In genomic region chr5:119271758-119272730, GRCh38 we compare ENCODE assay signal across 13 cellular contexts.
A peak's percentile ranks its signal among the peaks of the same experiment; 100 is the strongest.
DNase-seq lines count a peak whose midpoint lies in the region; ATAC-seq, FAIRE-seq and TF ChIP-seq lines count a peak whose summit lies in the region.
"Had no signal": no experiment of that assay in that cellular context is flagged by ENCODE, and none has a peak within 500 bp of the region (broad histone marks: within the 10 kb centered on the region; RNA-seq: fewer than 3 reads in every experiment).

No MANE protein-coding gene starts in this region.

- FAIRE-seq in frontal cortex (lab: Jason Lieb, UNC) = no peak

- intact Hi-C loops in activated naive CD4-positive, alpha-beta T cell treated with anti-CD3 and anti-CD28 coated beads for 36 hours (cut with micrococcal nuclease) = no loop called here
- intact Hi-C loops in transverse colon (cut with DNase I; ENCODE audit: low total_unique reads) (loop anchor here (10.0 kb wide), 2 partner anchors 53 to 143 kb away; no protein-coding TSS in a partner anchor), testis (cut with DNase I; ENCODE audit: low total_unique reads) (no loop called here)

- H3K27ac Mint-ChIP-seq in activated naive CD4-positive, alpha-beta T cell treated with anti-CD3 and anti-CD28 coated beads for 36 hours = peak overlapping the region; percentile 97
- H3K27ac Mint-ChIP-seq: mesothelial cell of epicardium had no signal

- H3K27ac ChIP-seq in VCaP (peak overlapping the region; percentile 32; the same call in 1 of the 2 replicates), transverse colon (peak overlapping the region in 3 of 4 donors; percentile 15 to 75 (median 63)), testis (no peak overlapping the region)

- in situ Hi-C loops in transverse colon (cut with MboI; ENCODE audit: low pct_ligation_motif_present in 1 of 4, low pct_unique_long_range_greater_than_20kb in 1 of 4, low sequenced_read_pairs in 3 of 4) = loop anchor here in 2 of 4 donors (25.0 kb wide), 2 partner anchors 140 to 285 kb away; partner anchors contain the start of gene DTWD2 (in 1 of the 2)

- no peaks in the 10 kb centered on the region for H3K9me3 ChIP-seq in transverse colon
- H3K9me3 ChIP-seq in testis = no peaks in the 10 kb centered on the region
- H3K9me3 ChIP-seq: upper lobe of left lung had no signal

- H3K4me3 ChIP-seq in transverse colon = no peak overlapping the region
- H3K4me3 ChIP-seq in testis = no peak overlapping the region

- H3K36me3 ChIP-seq in transverse colon = no peaks in the 10 kb centered on the region
- H3K36me3 ChIP-seq in testis (ENCODE audit: low read depth, missing control alignments) = no peaks in the 10 kb centered on the region
- H3K36me3 ChIP-seq: upper lobe of left lung had no signal

- ATAC-seq in HG02798 (IDR thresholded peaks at IDR 0.05; ENCODE audit: poor library complexity, unreplicated experiment) = no peak
- ATAC-seq: right cardiac atrium had no signal

- no peaks in the 10 kb centered on the region for H3K27me3 ChIP-seq in transverse colon
- H3K27me3 ChIP-seq in testis = no peaks in the 10 kb centered on the region
- H3K27me3 ChIP-seq: upper lobe of left lung had no signal

- H3K4me1 ChIP-seq in transverse colon (peaks cover 6 to 44% (median 25%) of the 10 kb centered on the region in 4 donors), testis (peaks cover 4% of the 10 kb centered on the region)

- TF ChIP-seq EP300 in transverse colon (IDR thresholded peaks at IDR 0.05; ENCODE audit: low read depth) = no peak

- peaks cover 69% of the 10 kb centered on the region for H3K4me1 Mint-ChIP-seq in activated naive CD4-positive, alpha-beta T cell treated with anti-CD3 and anti-CD28 coated beads for 36 hours (ENCODE audit: low read depth)

- TF ChIP-seq CTCF in VCaP (conservative IDR thresholded peaks at IDR 0.05) = no peak
- no peak for TF ChIP-seq CTCF in transverse colon (IDR thresholded peaks at IDR 0.05)
- no peak for TF ChIP-seq CTCF in testis (IDR thresholded peaks at IDR 0.05)

- peak; percentile 39 for DNase-seq in activated naive CD4-positive, alpha-beta T cell treated with anti-CD3 and anti-CD28 coated beads for 36 hours
- DNase-seq in activated naive CD4-positive, alpha-beta T cell treated with anti-CD3 and anti-CD28 coated beads, Interleukin-2, amount 50 U/mL, for 16 hours = no peak
- DNase-seq in fibroblast of peridontal ligament (ENCODE audit: extremely low read depth) (peak; percentile 63), transverse colon (no peak), frontal cortex (ENCODE audit: low spot score in 2 of 2) (no peak), testis (no peak)
- DNase-seq: activated CD4-positive, alpha-beta T cell treated with anti-CD3 and anti-CD28 coated beads for 4 hours; MV-4-11; right cardiac atrium; upper lobe of left lung had no signal

- H3K36me3 Mint-ChIP-seq in activated naive CD4-positive, alpha-beta T cell treated with anti-CD3 and anti-CD28 coated beads for 36 hours (ENCODE audit: low read depth) = peaks cover 32% of the 10 kb centered on the region
- H3K36me3 Mint-ChIP-seq: mesothelial cell of epicardium had no signal

- no peaks in the 10 kb centered on the region for H3K27me3 Mint-ChIP-seq in activated naive CD4-positive, alpha-beta T cell treated with anti-CD3 and anti-CD28 coated beads for 36 hours (ENCODE audit: low read depth)

- no peak for TF ChIP-seq POLR2A in transverse colon (IDR thresholded peaks at IDR 0.05)
- no peak for TF ChIP-seq POLR2A in testis (IDR thresholded peaks at IDR 0.05)

- peak overlapping the region; percentile 77 for H3K4me3 Mint-ChIP-seq in activated naive CD4-positive, alpha-beta T cell treated with anti-CD3 and anti-CD28 coated beads for 36 hours
- H3K4me3 Mint-ChIP-seq: mesothelial cell of epicardium had no signal

- 89 to 100% methylated on average over 1 to 2 of the region's 2 CpGs for whole genome bisulfite sequencing in transverse colon (ENCODE audit: low coverage in 1 of 2), 2 donors
- 91 to 93% methylated on average over 2 of the region's 2 CpGs for WGBS in testis, 2 donors

- H3K9me3 Mint-ChIP-seq in activated naive CD4-positive, alpha-beta T cell treated with anti-CD3 and anti-CD28 coated beads for 36 hours = no peaks in the 10 kb centered on the region
- H3K9me3 Mint-ChIP-seq: mesothelial cell of epicardium had no signal

- CTCF ChIA-PET in activated naive CD4-positive, alpha-beta T cell treated with anti-CD3 and anti-CD28 coated beads for 36 hours (lab: Charles Lee) = interaction anchor here (0.6 to 4.1 kb wide), 12 partner anchors 12 to 284 kb away, joined by 3 to 19 read pairs (median 5); partner anchors contain the start of gene DTWD2

Comparison
In these comparisons a context has a peak if more than half of its experiments do, and no peak if none do; other contexts are left out.
1. DNase-seq: peak in activated naive CD4-positive, alpha-beta T cell treated with anti-CD3 and anti-CD28 coated beads for 36 hours (single experiment) and fibroblast of peridontal ligament (single experiment); none in activated naive CD4-positive, alpha-beta T cell treated with anti-CD3 and anti-CD28 coated beads, Interleukin-2, amount 50 U/mL, for 16 hours (single experiment), transverse colon (single experiment), frontal cortex (0 of 2) and testis (single experiment).
2. H3K27ac ChIP-seq: peak in VCaP (single experiment) and transverse colon (3 of 4); none in testis (0 of 2).